Comparison of ENCODE assay signal across 26 cellular contexts in the genomic region with DNA sequence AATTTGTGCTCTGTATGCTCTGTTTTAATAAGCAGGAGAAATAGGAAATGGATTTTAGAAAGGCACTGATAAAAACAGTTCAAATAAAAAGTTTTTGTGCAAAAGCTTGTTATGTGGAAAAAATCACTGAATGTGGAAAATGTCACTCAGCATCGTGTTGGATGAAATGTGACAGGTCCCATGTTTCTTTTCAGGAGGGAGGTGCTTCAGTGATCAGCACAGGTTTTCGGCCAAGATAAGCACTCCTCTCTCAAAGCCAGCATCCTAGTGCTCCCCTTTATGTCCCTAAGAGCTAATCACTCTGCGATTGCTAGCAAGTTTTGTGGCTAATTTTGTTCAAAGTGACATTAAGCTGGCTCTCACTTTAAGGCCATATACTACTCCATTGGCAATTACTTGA.
"Had no signal": no experiment of that assay in that cellular context is flagged by ENCODE, and none has a peak within 500 bp of the region (broad histone marks: within the 10 kb centered on the region; RNA-seq: fewer than 3 reads in every experiment).

No MANE protein-coding gene starts in this region.

- H3K9me3 Mint-ChIP-seq: activated CD8-positive, alpha-beta T cell treated with anti-CD3 and anti-CD28 coated beads for 36 hours; activated naive CD4-positive, alpha-beta T cell treated with anti-CD3 and anti-CD28 coated beads, Interleukin-2, amount 10 ng/mL, durations not matched to agents 7 days and 5 days; activated naive CD4-positive, alpha-beta T cell treated with anti-CD3 and anti-CD28 coated beads, Interleukin-2, amount 50 U/mL, for 72 hours; activated naive CD8-positive, alpha-beta T cell treated with anti-CD3 and anti-CD28 coated beads, Interleukin-2, amount 10 ng/mL, durations not matched to agents 7 days and 5 days; activated T-cell treated with anti-CD3 and anti-CD28 coated beads, Interleukin-2, amount 50 U/mL, for 4 hours; activated T-helper 17 cell treated with anti-CD3 and anti-CD28 coated beads, Interleukin-2, amount 50 U/mL, for 72 hours; brain; central memory CD8-positive, alpha-beta T cell; dendritic cell treated with granulocyte-macrophage colony-stimulating factor and Interleukin-4, amounts not matched to agents 40 ng/mL and 50 ng/mL, for 4 days; endodermal cell; WTC11 had no signal

- DNase-seq: activated CD4-positive, alpha-beta T cell treated with anti-CD3 and anti-CD28 coated beads for 1 hour; activated CD4-positive, alpha-beta T cell treated with anti-CD3 and anti-CD28 coated beads for 4 hours; activated CD4-positive, alpha-beta T cell treated with anti-CD3 and anti-CD28 coated beads, Interleukin-2, amount 50 U/mL, for 1 hour; activated CD4-positive, alpha-beta T cell treated with anti-CD3 and anti-CD28 coated beads, Interleukin-2, amount 50 U/mL, for 48 hours; activated CD8-positive, alpha-beta memory T cell treated with anti-CD3 and anti-CD28 coated beads for 24 hours; activated CD8-positive, alpha-beta T cell treated with anti-CD3 and anti-CD28 coated beads for 36 hours; activated effector memory CD4-positive, alpha-beta T cell treated with Interleukin-2 at 50 U/mL for 16 hours; activated naive CD4-positive, alpha-beta T cell treated with anti-CD3 and anti-CD28 coated beads, Interleukin-2, amount 10 ng/mL, durations not matched to agents 7 days and 5 days; activated naive CD8-positive, alpha-beta T cell treated with anti-CD3 and anti-CD28 coated beads, Interleukin-2, amount 10 ng/mL, durations not matched to agents 7 days and 5 days; activated T-cell treated with anti-CD3 and anti-CD28 coated beads, Interleukin-2, amount 50 U/mL, for 4 hours; dorsolateral prefrontal cortex; effector memory CD4-positive, alpha-beta T cell; endodermal cell; foreskin keratinocyte; gastrocnemius medialis; head of caudate nucleus; T-helper 2 cell had no signal

- H3K27ac Mint-ChIP-seq: activated CD8-positive, alpha-beta T cell treated with anti-CD3 and anti-CD28 coated beads for 36 hours; activated naive CD4-positive, alpha-beta T cell treated with anti-CD3 and anti-CD28 coated beads, Interleukin-2, amount 10 ng/mL, durations not matched to agents 7 days and 5 days; activated naive CD4-positive, alpha-beta T cell treated with anti-CD3 and anti-CD28 coated beads, Interleukin-2, amount 50 U/mL, for 72 hours; activated naive CD8-positive, alpha-beta T cell treated with anti-CD3 and anti-CD28 coated beads, Interleukin-2, amount 10 ng/mL, durations not matched to agents 7 days and 5 days; activated T-helper 17 cell treated with anti-CD3 and anti-CD28 coated beads, Interleukin-2, amount 50 U/mL, for 72 hours; brain; dendritic cell treated with granulocyte-macrophage colony-stimulating factor and Interleukin-4, amounts not matched to agents 40 ng/mL and 50 ng/mL, for 4 days; WTC11 had no signal

- H3K36me3 ChIP-seq: breast epithelium, gastrocnemius medialis had no signal

- H3K27me3 Mint-ChIP-seq: activated CD8-positive, alpha-beta T cell treated with anti-CD3 and anti-CD28 coated beads for 36 hours; activated naive CD4-positive, alpha-beta T cell treated with anti-CD3 and anti-CD28 coated beads, Interleukin-2, amount 10 ng/mL, durations not matched to agents 7 days and 5 days; activated naive CD8-positive, alpha-beta T cell treated with anti-CD3 and anti-CD28 coated beads, Interleukin-2, amount 10 ng/mL, durations not matched to agents 7 days and 5 days; activated T-helper 17 cell treated with anti-CD3 and anti-CD28 coated beads, Interleukin-2, amount 50 U/mL, for 72 hours; brain; central memory CD8-positive, alpha-beta T cell; dendritic cell treated with granulocyte-macrophage colony-stimulating factor and Interleukin-4, amounts not matched to agents 40 ng/mL and 50 ng/mL, for 4 days had no signal

- H3K9me3 ChIP-seq: ascending aorta, breast epithelium, gastrocnemius medialis had no signal

- H3K27me3 ChIP-seq: ascending aorta, breast epithelium, dorsolateral prefrontal cortex, foreskin keratinocyte, gastrocnemius medialis had no signal

- H3K4me3 ChIP-seq: ascending aorta, breast epithelium, coronary artery, dorsolateral prefrontal cortex, gastrocnemius medialis had no signal

- H3K4me3 Mint-ChIP-seq: activated CD8-positive, alpha-beta T cell treated with anti-CD3 and anti-CD28 coated beads for 36 hours; activated naive CD4-positive, alpha-beta T cell treated with anti-CD3 and anti-CD28 coated beads, Interleukin-2, amount 10 ng/mL, durations not matched to agents 7 days and 5 days; activated naive CD8-positive, alpha-beta T cell treated with anti-CD3 and anti-CD28 coated beads, Interleukin-2, amount 10 ng/mL, durations not matched to agents 7 days and 5 days; activated T-cell treated with anti-CD3 and anti-CD28 coated beads, Interleukin-2, amount 50 U/mL, for 4 hours; activated T-helper 17 cell treated with anti-CD3 and anti-CD28 coated beads, Interleukin-2, amount 50 U/mL, for 72 hours; brain; central memory CD8-positive, alpha-beta T cell; dendritic cell treated with granulocyte-macrophage colony-stimulating factor and Interleukin-4, amounts not matched to agents 40 ng/mL and 50 ng/mL, for 4 days; endodermal cell; WTC11 had no signal

- H3K4me1 Mint-ChIP-seq: activated naive CD4-positive, alpha-beta T cell treated with anti-CD3 and anti-CD28 coated beads, Interleukin-2, amount 10 ng/mL, durations not matched to agents 7 days and 5 days; central memory CD8-positive, alpha-beta T cell; endodermal cell had no signal

- H3K27ac ChIP-seq: ascending aorta, breast epithelium, coronary artery, dorsolateral prefrontal cortex, foreskin keratinocyte, gastrocnemius medialis had no signal

- H3K4me1 ChIP-seq: ascending aorta, breast epithelium, foreskin keratinocyte had no signal
